ENCODE assay signal across 20 cellular contexts in the genomic region with DNA sequence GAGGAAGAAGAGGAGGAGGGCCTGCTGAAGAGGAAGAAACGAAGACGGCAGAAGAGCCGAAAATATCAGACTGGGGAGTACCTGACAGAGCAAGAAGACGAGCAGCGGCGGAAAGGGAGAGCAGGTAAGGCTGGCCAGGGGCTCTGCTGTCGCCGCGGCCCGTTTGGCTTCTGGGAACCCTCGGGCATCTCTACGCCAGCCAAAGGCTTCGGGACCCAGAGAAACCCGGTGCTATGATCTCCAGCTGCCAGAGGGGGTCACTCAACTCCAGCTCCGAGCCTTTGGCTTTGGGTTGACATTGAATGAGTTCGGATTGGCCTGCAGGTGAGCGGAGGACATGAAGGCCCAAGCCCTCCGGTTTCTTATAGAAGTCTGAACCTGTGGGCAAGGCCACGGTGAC.
"Had no signal": no experiment of that assay in that cellular context is flagged by ENCODE, and none has a peak within 500 bp of the region (broad histone marks: within the 10 kb centered on the region; RNA-seq: fewer than 3 reads in every experiment).

No MANE protein-coding gene starts in this region.

- FAIRE-seq: bronchial epithelial cell, endometrium, keratinocyte had no signal

- H3K79me2 ChIP-seq: parathyroid adenoma had no signal

- ATAC-seq: activated CD8-positive, alpha-beta memory T cell treated with anti-CD3 and anti-CD28 coated beads, Interleukin-2, amount 10 ng/mL, durations not matched to agents 7 days and 5 days; left lobe of liver; mucosa of descending colon; naive thymus-derived CD4-positive, alpha-beta T cell; stimulated activated naive CD8-positive, alpha-beta T cell treated with anti-CD3 and anti-CD28 coated beads, Interleukin-15, Interleukin-2, amounts not matched to agents 100 U/mL and 50 U/mL, for 24 hours had no signal

- H2AFZ ChIP-seq: parathyroid adenoma had no signal

- H3K27ac ChIP-seq: ascending aorta, parathyroid adenoma, suprapubic skin had no signal

- H3K27me3 ChIP-seq: ascending aorta, suprapubic skin, upper lobe of left lung had no signal

- H3K9me3 ChIP-seq: ascending aorta, mucosa of descending colon, suprapubic skin, upper lobe of left lung had no signal

- DNase-seq: activated CD4-positive, alpha-beta T cell treated with anti-CD3 and anti-CD28 coated beads for 1 hour; activated CD4-positive, alpha-beta T cell treated with anti-CD3 and anti-CD28 coated beads, Interleukin-2, amount 50 U/mL, for 48 hours; activated CD8-positive, alpha-beta memory T cell treated with anti-CD3 and anti-CD28 coated beads, Interleukin-2, amount 10 ng/mL, durations not matched to agents 7 days and 5 days; activated naive CD4-positive, alpha-beta T cell treated with anti-CD3 and anti-CD28 coated beads, Interleukin-2, amount 10 ng/mL, durations not matched to agents 7 days and 5 days; activated T-cell treated with anti-CD3 and anti-CD28 coated beads, Interleukin-2, amount 50 U/mL, for 24 hours; mammary epithelial cell; mucosa of descending colon; naive thymus-derived CD4-positive, alpha-beta T cell; stimulated activated CD4-positive, alpha-beta T cell treated with anti-CD3 and anti-CD28 coated beads, Interleukin-15, amount 100 ng/mL, for 24 hours; stimulated activated CD4-positive, alpha-beta T cell treated with anti-CD3 and anti-CD28 coated beads, Interleukin-4, amount 100 ng/mL, for 4 hours; stimulated activated CD8-positive, alpha-beta memory T cell treated with anti-CD3 and anti-CD28 coated beads, Interleukin-4, amount 100 ng/mL, for 48 hours; stimulated activated naive CD8-positive, alpha-beta T cell treated with anti-CD3 and anti-CD28 coated beads, Interleukin-15, Interleukin-2, amounts not matched to agents 100 U/mL and 50 U/mL, for 24 hours; upper lobe of left lung had no signal

- H3K4me3 ChIP-seq: ascending aorta, mucosa of descending colon, suprapubic skin, upper lobe of left lung had no signal

- H3K4me1 ChIP-seq: ascending aorta had no signal

- H3K9ac ChIP-seq: parathyroid adenoma had no signal
